In the genomic region with DNA sequence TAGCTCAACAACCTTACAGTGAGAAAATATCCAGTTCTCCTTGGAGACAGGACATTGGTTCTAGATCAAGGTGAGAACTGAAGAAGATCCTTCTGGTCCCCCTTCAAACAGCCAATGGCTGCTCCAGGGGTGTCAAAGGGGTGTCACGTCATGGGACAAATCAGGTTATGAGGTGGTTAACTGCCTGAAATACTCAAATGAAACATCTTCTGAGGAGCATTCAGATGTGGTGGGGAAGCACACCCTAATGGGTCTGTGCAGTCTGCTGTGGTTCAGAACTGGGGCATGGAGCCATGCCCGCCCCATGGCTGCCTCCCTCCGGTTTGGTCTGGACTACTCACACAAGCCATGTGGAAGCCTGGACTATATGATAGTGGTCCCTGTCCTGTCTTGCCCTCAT, we compare ENCODE assay signal across 27 cellular contexts.
"Had no signal": no experiment of that assay in that cellular context is flagged by ENCODE, and none has a peak within 500 bp of the region (broad histone marks: within the 10 kb centered on the region; RNA-seq: fewer than 3 reads in every experiment).

No MANE protein-coding gene starts in this region.

- H3K36me3 Mint-ChIP-seq: activated CD4-positive, alpha-beta memory T cell treated with anti-CD3 and anti-CD28 coated beads for 36 hours had no signal

- H3K36me3 ChIP-seq: brain microvascular endothelial cell had no signal

- H3K27ac ChIP-seq: brain microvascular endothelial cell, coronary artery, dorsolateral prefrontal cortex had no signal

- DNase-seq: activated CD4-positive, alpha-beta memory T cell treated with anti-CD3 and anti-CD28 coated beads for 36 hours; activated CD4-positive, alpha-beta T cell treated with anti-CD3 and anti-CD28 coated beads for 36 hours; activated CD4-positive, alpha-beta T cell treated with anti-CD3 and anti-CD28 coated beads, Interleukin-2, amount 10 ng/mL, durations not matched to agents 24 days and 14 days; activated CD4-positive, CD25-positive, alpha-beta regulatory T cell; activated CD4-positive, CD25-positive, alpha-beta regulatory T cell treated with anti-CD3 and anti-CD28 coated beads, Interleukin-2, amount 50 U/mL, for 72 hours; activated CD8-positive, alpha-beta memory T cell treated with anti-CD3 and anti-CD28 coated beads for 24 hours; activated effector memory CD4-positive, alpha-beta T cell treated with anti-CD3 and anti-CD28 coated beads, Interleukin-2, amount 50 U/mL, for 16 hours; activated naive CD4-positive, alpha-beta T cell treated with anti-CD3 and anti-CD28 coated beads for 36 hours; activated T-cell treated with anti-CD3 and anti-CD28 coated beads, Interleukin-2, amount 50 U/mL, for 48 hours; amniotic stem cell; anterior cingulate cortex; brain microvascular endothelial cell; dorsolateral prefrontal cortex; effector memory CD4-positive, alpha-beta T cell; endodermal cell; foreskin fibroblast; head of caudate nucleus; T1000 had no signal

- H3K27ac Mint-ChIP-seq: activated CD4-positive, alpha-beta memory T cell treated with anti-CD3 and anti-CD28 coated beads for 36 hours; activated CD4-positive, alpha-beta T cell treated with anti-CD3 and anti-CD28 coated beads for 36 hours; activated CD4-positive, alpha-beta T cell treated with anti-CD3 and anti-CD28 coated beads, Interleukin-2, amount 10 ng/mL, durations not matched to agents 24 days and 14 days; activated naive CD4-positive, alpha-beta T cell treated with anti-CD3 and anti-CD28 coated beads for 36 hours; activated naive CD4-positive, alpha-beta T cell treated with anti-CD3 and anti-CD28 coated beads, Interleukin-2, amount 50 U/mL, for 24 hours; activated T-helper 1 cell treated with anti-CD3 and anti-CD28 coated beads, Interleukin-12 subunit alpha, Interleukin-12 subunit beta, Interleukin-2, Interleukin-4 antibody, amounts not matched to agents 30 ng/mL and 10 ng/mL and 1 ng/mL, durations not matched to agents 14 hours and 24 hours and 36 hours; activated T-helper 2 cell treated with anti-CD3 and anti-CD28 coated beads, Interferon-gamma antibody, Interleukin-2, Interleukin-4, amounts not matched to agents 10 μg/mL and 5 μg/mL and 100 μg/mL, durations not matched to agents 14 hours and 24 hours and 36 hours; dendritic cell treated with granulocyte-macrophage colony-stimulating factor and Interleukin-4, amounts not matched to agents 40 ng/mL and 50 ng/mL, for 4 days; endodermal cell; T-helper 1 cell treated with Interleukin-12 subunit alpha and Interleukin-12 subunit beta and Interleukin-4 antibody, amounts not matched to agents 30 μg/mL and 1 μg/mL, for 36 hours; T-helper 2 cell treated with Interferon-gamma antibody and Interleukin-4, amounts not matched to agents 5 μg/mL and 100 μg/mL, for 36 hours had no signal

- H3K9me3 Mint-ChIP-seq: activated CD4-positive, alpha-beta memory T cell treated with anti-CD3 and anti-CD28 coated beads for 36 hours; activated CD4-positive, alpha-beta T cell treated with anti-CD3 and anti-CD28 coated beads, Interleukin-2, amount 10 ng/mL, durations not matched to agents 24 days and 14 days; activated naive CD4-positive, alpha-beta T cell treated with anti-CD3 and anti-CD28 coated beads for 36 hours; activated naive CD4-positive, alpha-beta T cell treated with anti-CD3 and anti-CD28 coated beads, Interleukin-2, amount 50 U/mL, for 24 hours; activated T-helper 1 cell treated with anti-CD3 and anti-CD28 coated beads, Interleukin-12 subunit alpha, Interleukin-12 subunit beta, Interleukin-2, Interleukin-4 antibody, amounts not matched to agents 30 ng/mL and 10 ng/mL and 1 ng/mL, durations not matched to agents 14 hours and 24 hours and 36 hours; activated T-helper 2 cell treated with anti-CD3 and anti-CD28 coated beads, Interferon-gamma antibody, Interleukin-2, Interleukin-4, amounts not matched to agents 10 μg/mL and 5 μg/mL and 100 μg/mL, durations not matched to agents 14 hours and 24 hours and 36 hours; central memory CD8-positive, alpha-beta T cell; dendritic cell treated with granulocyte-macrophage colony-stimulating factor and Interleukin-4, amounts not matched to agents 40 ng/mL and 50 ng/mL, for 4 days; T-helper 1 cell treated with Interleukin-12 subunit alpha and Interleukin-12 subunit beta and Interleukin-4 antibody, amounts not matched to agents 30 μg/mL and 1 μg/mL, for 36 hours; T-helper 2 cell treated with Interferon-gamma antibody and Interleukin-4, amounts not matched to agents 5 μg/mL and 100 μg/mL, for 36 hours had no signal

- ATAC-seq: activated CD4-positive, alpha-beta T cell treated with anti-CD3 and anti-CD28 coated beads for 36 hours; esophagus mucosa had no signal

- H3K27me3 Mint-ChIP-seq: activated CD4-positive, alpha-beta memory T cell treated with anti-CD3 and anti-CD28 coated beads for 36 hours; activated CD4-positive, alpha-beta T cell treated with anti-CD3 and anti-CD28 coated beads for 36 hours; activated naive CD4-positive, alpha-beta T cell treated with anti-CD3 and anti-CD28 coated beads, Interleukin-2, amount 50 U/mL, for 24 hours had no signal

- H3K4me3 Mint-ChIP-seq: activated CD4-positive, alpha-beta memory T cell treated with anti-CD3 and anti-CD28 coated beads for 36 hours; activated CD4-positive, alpha-beta T cell treated with anti-CD3 and anti-CD28 coated beads for 36 hours; activated CD4-positive, alpha-beta T cell treated with anti-CD3 and anti-CD28 coated beads, Interleukin-2, amount 10 ng/mL, durations not matched to agents 24 days and 14 days; activated naive CD4-positive, alpha-beta T cell treated with anti-CD3 and anti-CD28 coated beads for 36 hours; activated naive CD4-positive, alpha-beta T cell treated with anti-CD3 and anti-CD28 coated beads, Interleukin-2, amount 50 U/mL, for 24 hours; activated T-helper 1 cell treated with anti-CD3 and anti-CD28 coated beads, Interleukin-12 subunit alpha, Interleukin-12 subunit beta, Interleukin-2, Interleukin-4 antibody, amounts not matched to agents 30 ng/mL and 10 ng/mL and 1 ng/mL, durations not matched to agents 14 hours and 24 hours and 36 hours; central memory CD8-positive, alpha-beta T cell; dendritic cell treated with granulocyte-macrophage colony-stimulating factor and Interleukin-4, amounts not matched to agents 40 ng/mL and 50 ng/mL, for 4 days; endodermal cell; T-helper 1 cell treated with Interleukin-12 subunit alpha and Interleukin-12 subunit beta and Interleukin-4 antibody, amounts not matched to agents 30 μg/mL and 1 μg/mL, for 36 hours; T-helper 2 cell treated with Interferon-gamma antibody and Interleukin-4, amounts not matched to agents 5 μg/mL and 100 μg/mL, for 36 hours had no signal

- H3K4me3 ChIP-seq: coronary artery, dorsolateral prefrontal cortex had no signal
